21 cellular contexts compared by ENCODE assay signal in genomic region chr7:70239930-70240329, GRCh38.
"Had no signal": no experiment of that assay in that cellular context is flagged by ENCODE, and none has a peak within 500 bp of the region (broad histone marks: within the 10 kb centered on the region; RNA-seq: fewer than 3 reads in every experiment).

No MANE protein-coding gene starts in this region.

- H3K36me3 Mint-ChIP-seq: naive thymus-derived CD4-positive, alpha-beta T cell had no signal

- H3K27me3 Mint-ChIP-seq: dendritic cell treated with granulocyte-macrophage colony-stimulating factor and Interleukin-4, amounts not matched to agents 40 ng/mL and 50 ng/mL, for 4 days; naive thymus-derived CD4-positive, alpha-beta T cell had no signal

- H3K9me3 Mint-ChIP-seq: nephron progenitor cell had no signal

- H3K9me3 ChIP-seq: spleen, stomach, thoracic aorta, transverse colon had no signal

- FAIRE-seq: colon, endothelial cell of umbilical vein, kidney had no signal

- H3K27ac ChIP-seq: foreskin keratinocyte, hepatocyte, spleen, stomach, thoracic aorta, transverse colon had no signal

- ATAC-seq: foreskin keratinocyte; left colon; left ventricle myocardium superior; naive thymus-derived CD4-positive, alpha-beta T cell; sciatic nerve had no signal

- H3K4me3 ChIP-seq: hepatocyte, spleen, stomach, thoracic aorta, transverse colon had no signal

- H3K4me3 Mint-ChIP-seq: dendritic cell treated with granulocyte-macrophage colony-stimulating factor and Interleukin-4, amounts not matched to agents 40 ng/mL and 50 ng/mL, for 4 days; naive thymus-derived CD4-positive, alpha-beta T cell; nephron progenitor cell had no signal

- H3K4me1 ChIP-seq: foreskin keratinocyte, stomach, transverse colon had no signal

- H3K36me3 ChIP-seq: spleen, stomach, thoracic aorta, transverse colon had no signal

- DNase-seq: erythroblast; foreskin keratinocyte; head of caudate nucleus; kidney; left colon; left ventricle myocardium superior; naive thymus-derived CD4-positive, alpha-beta T cell; nephron progenitor cell; posterior cingulate gyrus; spleen; stimulated activated CD4-positive, alpha-beta T cell treated with anti-CD3 and anti-CD28 coated beads, Interleukin-2, amount 100 ng/mL, for 24 hours; stimulated activated naive CD4-positive, alpha-beta T cell; stomach; substantia nigra; transverse colon had no signal

- H3K27me3 ChIP-seq: foreskin keratinocyte, hepatocyte, spleen, stomach, transverse colon had no signal

- H3K27ac Mint-ChIP-seq: dendritic cell treated with granulocyte-macrophage colony-stimulating factor and Interleukin-4, amounts not matched to agents 40 ng/mL and 50 ng/mL, for 4 days; naive thymus-derived CD4-positive, alpha-beta T cell; nephron progenitor cell had no signal

- H3K4me1 Mint-ChIP-seq: naive thymus-derived CD4-positive, alpha-beta T cell had no signal
